8 cellular contexts compared by ENCODE assay signal in the genomic region with DNA sequence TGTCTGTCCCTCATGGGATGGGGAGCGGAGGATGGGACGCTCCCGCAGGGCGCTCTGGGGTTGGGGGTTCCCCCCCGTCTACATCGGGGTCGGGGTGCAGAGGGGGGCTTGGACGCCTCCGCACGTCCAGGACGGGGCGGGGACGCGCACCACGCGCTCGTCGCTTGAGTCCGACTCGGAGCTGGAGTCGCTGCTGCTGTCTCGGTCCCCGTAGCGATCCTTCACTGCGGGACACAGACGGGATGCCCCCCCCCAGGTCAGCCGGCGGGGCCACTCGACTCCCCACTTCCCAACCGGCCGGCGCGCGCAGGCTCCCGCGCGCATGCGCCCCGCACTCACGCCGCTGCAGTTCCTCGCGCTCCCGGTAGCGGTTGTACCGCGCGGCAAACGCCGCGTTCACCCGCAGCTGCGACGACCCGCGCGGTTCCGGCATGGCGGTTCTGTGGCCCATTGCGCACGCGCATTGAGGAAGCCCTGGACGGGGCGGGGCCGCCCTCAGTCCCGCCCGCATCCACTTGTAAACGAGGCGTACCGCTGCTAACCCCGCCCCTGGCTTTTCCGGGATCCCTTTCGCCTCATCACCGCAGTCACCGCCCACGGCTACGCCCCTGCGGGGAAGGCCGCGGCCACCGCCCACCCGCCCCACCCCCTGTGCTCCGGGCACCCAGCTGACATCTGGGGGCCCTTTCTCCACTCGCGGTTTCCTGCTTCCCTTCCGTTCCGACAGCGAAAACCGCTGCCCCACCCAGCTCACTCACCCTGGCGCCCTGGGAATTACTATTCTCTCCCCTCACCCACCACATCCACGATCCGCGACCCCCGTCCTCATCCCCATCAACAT. TPM values are rescaled to one million over a fixed set of nuclear protein-coding genes. Genes with fewer than 3 reads are reported as not detected.
DNase-seq lines count a peak whose midpoint lies in the region; ATAC-seq, FAIRE-seq and TF ChIP-seq lines count a peak whose summit lies in the region.

A gene (minus strand): TSS at position 444 of the 841 bp plus-strand sequence. CDS start 11 bp downstream, at position 433.

- peak; percentile 83 for FAIRE-seq in HTR-8/SVneo (lab: Jason Lieb, UNC)
- no peak for FAIRE-seq in H1 (lab: Jason Lieb, UNC)

- H4K5ac ChIP-seq in H1 (ENCODE audit: insufficient read length, low read depth, low read length), result peak within 1 kb of the TSS; percentile 79
- H4K5ac ChIP-seq in mesendoderm (ENCODE audit: low read length), result no peak within 1 kb of the TSS

- peak within 1 kb of the TSS; percentile 68; the same call in 1 of the 2 replicates for H3K27ac ChIP-seq in H1 (ENCODE audit: low read depth, low read length)
- peak within 1 kb of the TSS; percentile 91 for H3K27ac ChIP-seq in mesendoderm (ENCODE audit: low read depth, low read length)

- peaks cover 2 to 22% (median 6%) of the 10 kb centered on the region in 4 experiments; a peak in 5 of 8 replicates for H3K36me3 ChIP-seq in H1 (ENCODE audit: control insufficient read depth in 2 of 4, insufficient read depth in 4 of 4, low read length in 3 of 4)
- no peaks in the 10 kb centered on the region for H3K36me3 ChIP-seq in mesendoderm (ENCODE audit: control insufficient read depth, insufficient read depth, low read length)

- no peak within 1 kb of the TSS for H2BK12ac ChIP-seq in H1 (ENCODE audit: low read depth, low read length)

- H3K4me3 ChIP-seq in H1 (ENCODE audit: extremely low read depth in 1 of 4, insufficient read depth in 2 of 4, low read depth in 3 of 4, low read length in 4 of 4), result peak within 1 kb of the TSS; percentile 73 to 82 (median 77)
- peak within 1 kb of the TSS; percentile 83 for H3K4me3 ChIP-seq in mesendoderm (ENCODE audit: low read length)

- H3K4me2 ChIP-seq in H1 (ENCODE audit: insufficient read depth in 1 of 2, low read depth in 2 of 2, low read length in 2 of 2) (peak within 1 kb of the TSS; percentile 76 to 80), mesendoderm (ENCODE audit: low read length) (peak within 1 kb of the TSS; percentile 80)

- H2BK120ac ChIP-seq in H1 (replicated peaks; ENCODE audit: low read depth, low read length), result peak within 1 kb of the TSS; percentile 41
- H2BK120ac ChIP-seq in mesendoderm (ENCODE audit: low read depth, low read length), result no peak within 1 kb of the TSS

- H3K79me2 ChIP-seq in H1 (ENCODE audit: control insufficient read depth in 1 of 2, insufficient read depth in 2 of 2, low read length in 2 of 2) (peaks cover 0 to 10% of the 10 kb centered on the region in 2 experiments; a peak in 2 of 4 replicates), mesendoderm (ENCODE audit: control insufficient read depth, insufficient read depth, low read length) (peaks cover 3% of the 10 kb centered on the region)

- peak within 1 kb of the TSS; percentile 66 to 86 (median 78) for H3K9ac ChIP-seq in H1 (replicated peaks in 1 of 4; ENCODE audit: extremely low read depth in 1 of 4, low read depth in 3 of 4, low read length in 3 of 4)
- H3K9ac ChIP-seq in mesendoderm (ENCODE audit: low read length), result peak within 1 kb of the TSS; percentile 95

- TF ChIP-seq EP300 in H1 (IDR thresholded peaks at IDR 0.05; ENCODE audit: borderline replicate concordance in 1 of 2, low read depth in 2 of 2, low read length in 2 of 2), result peak in 1 of 2 experiments; percentile 1; a peak in 1 of 3 replicates

- TF ChIP-seq RAD21 in H1 (IDR thresholded peaks at IDR 0.05 in 1 of 2, conservative IDR thresholded peaks at IDR 0.05 in 1 of 2; ENCODE audit: low read depth in 2 of 2, low read length in 2 of 2), result peak in 1 of 2 experiments; percentile 28; a peak in 1 of 4 replicates

- H4K91ac ChIP-seq in H1 (replicated peaks; ENCODE audit: insufficient read length, low read length), result peak within 1 kb of the TSS; percentile 54

- H3K56ac ChIP-seq in H1 (replicated peaks; ENCODE audit: insufficient read length, low read depth, low read length) (peak within 1 kb of the TSS; percentile 92), mesendoderm (ENCODE audit: low read length) (peak within 1 kb of the TSS; percentile 97)

- ATAC-seq in GM21360 (IDR thresholded peaks at IDR 0.05; ENCODE audit: unreplicated experiment), result peak; percentile 45

- POLR2A ChIA-PET in H1 (lab: Charles Lee; ENCODE audit: partially characterized antibody), result interaction anchor here (0.6 to 1.4 kb wide), 8 partner anchors 10 to 171 kb away, joined by 3 to 7 read pairs (median 4); no protein-coding TSS in a partner anchor

- peak within 1 kb of the TSS; percentile 95 for H3K18ac ChIP-seq in H1 (ENCODE audit: extremely low read depth, low read length)
- peak within 1 kb of the TSS; percentile 80 for H3K18ac ChIP-seq in mesendoderm (ENCODE audit: low read length)

- peaks cover 0 to 6% of the 10 kb centered on the region in 2 experiments for H4K20me1 ChIP-seq in H1 (replicated peaks in 1 of 2; ENCODE audit: control insufficient read depth in 1 of 2, insufficient read depth in 2 of 2, low read length in 2 of 2)

- TF ChIP-seq CTCF in H1 (IDR thresholded peaks at IDR 0.05; ENCODE audit: control extremely low read depth in 1 of 3, insufficient read depth in 1 of 3, low read depth in 1 of 3, low read length in 3 of 3), result peak; percentile 33 to 53 (median 52)

- H3K23ac ChIP-seq in H1 (ENCODE audit: insufficient read length), result no peak within 1 kb of the TSS
- peak within 1 kb of the TSS; percentile 80 for H3K23ac ChIP-seq in mesendoderm (ENCODE audit: low read length)

- CTCF ChIA-PET in H1 (lab: Charles Lee; ENCODE audit: partially characterized antibody), result interaction anchor here (1.4 kb wide), 1 partner anchor 10 kb away, joined by 4 read pairs; no protein-coding TSS in a partner anchor

- no peak within 1 kb of the TSS for H3K14ac ChIP-seq in H1 (ENCODE audit: insufficient read length)

- H2AK5ac ChIP-seq in H1 (ENCODE audit: low read depth, low read length), result peak within 1 kb of the TSS; percentile 26; the same call in 1 of the 2 replicates
- H2AK5ac ChIP-seq in mesendoderm (ENCODE audit: low read length), result no peak within 1 kb of the TSS

- DNase-seq in COR-L47 (lab: John Stamatoyannopoulos, UW) (peak; percentile 97), HTR-8/SVneo (ENCODE audit: insufficient read length, low spot score) (peak; percentile 96), NOMO-1 treated with DMSO at 0.1 percent for 48 hours (lab: John Stamatoyannopoulos, UW; ENCODE audit: unreplicated experiment) (peak; percentile 98), H1 (ENCODE audit: low read depth in 1 of 2, low spot score in 2 of 2) (peak; percentile 91 to 99), mesendoderm (peak; percentile 96)
- DNase-seq in activated CD8-positive, alpha-beta memory T cell treated with anti-CD3 and anti-CD28 coated beads for 4 hours (ENCODE audit: low read depth in 2 of 2), result peak; percentile 98
- DNase-seq in stimulated activated CD8-positive, alpha-beta memory T cell treated with anti-CD3 and anti-CD28 coated beads, Interleukin-12 subunit alpha, Interleukin-12 subunit beta, amount 100 ng/mL, for 4 hours (ENCODE audit: low read depth), result peak; percentile 98

- no peaks in the 10 kb centered on the region for H3K9me3 ChIP-seq in H1 (ENCODE audit: insufficient read depth in 2 of 2, low read depth in 1 of 2, low read length in 1 of 2)

- H2BK15ac ChIP-seq in H1 (ENCODE audit: low read length), result no peak within 1 kb of the TSS; the same call in 1 of the 2 replicates
- H2BK15ac ChIP-seq in mesendoderm (replicated peaks; ENCODE audit: low read depth), result no peak within 1 kb of the TSS

- peaks cover 0 to 10% (median 7%) of the 10 kb centered on the region in 4 experiments; a peak in 4 of 7 replicates for H3K27me3 ChIP-seq in H1 (replicated peaks in 1 of 4; ENCODE audit: control insufficient read depth in 3 of 4, extremely low read depth in 1 of 4, insufficient read depth in 3 of 4, low read length in 3 of 4)
- no peaks in the 10 kb centered on the region for H3K27me3 ChIP-seq in mesendoderm (ENCODE audit: insufficient read depth, low read length, poor library complexity)

- 5% methylated on average over 41 of the region's 94 CpGs; no CpG with 5 or more reads in 1 of the 2 experiments for WGBS in H1 (ENCODE audit: extremely low coverage in 1 of 2, insufficient coverage in 1 of 2, insufficient read length in 1 of 2, insufficient replicate concordance in 2 of 2, low coverage in 1 of 2, low lambda C conversion rate in 2 of 2, missing lambda C conversion rate in 1 of 2), 2 experiments
- WGBS in mesendoderm (ENCODE audit: extremely low coverage, insufficient coverage, low lambda C conversion rate), result no CpG with 5 or more reads among the region's 94 CpGs

- H2BK5ac ChIP-seq in H1 (ENCODE audit: low read depth, low read length) (peak within 1 kb of the TSS; percentile 88; the same call in 1 of the 2 replicates), mesendoderm (ENCODE audit: low read length) (no peak within 1 kb of the TSS)

- H4K8ac ChIP-seq in H1 (ENCODE audit: extremely low read depth, insufficient read depth, low read length), result peak within 1 kb of the TSS; percentile 91
- H4K8ac ChIP-seq in mesendoderm (ENCODE audit: low read depth, low read length), result no peak within 1 kb of the TSS

- H2BK20ac ChIP-seq in H1 (ENCODE audit: low read length), result no peak within 1 kb of the TSS

- peak in 1 of 2 experiments; percentile 73; a peak in 2 of 3 replicates for TF ChIP-seq POLR2A in H1 (IDR thresholded peaks at IDR 0.05; ENCODE audit: control extremely low read depth in 1 of 2, low read depth in 2 of 2, low read length in 2 of 2)

- H3K79me1 ChIP-seq in H1 (ENCODE audit: low read depth, low read length) (peaks cover 4% of the 10 kb centered on the region; the same call in 1 of the 2 replicates), mesendoderm (ENCODE audit: low read length) (peaks cover 3% of the 10 kb centered on the region)

- no peak within 1 kb of the TSS for H2AFZ ChIP-seq in H1 (ENCODE audit: low read length)

- peaks cover 0 to 19% (median 9%) of the 10 kb centered on the region in 4 experiments; a peak in 6 of 7 replicates for H3K4me1 ChIP-seq in H1 (replicated peaks in 1 of 4; ENCODE audit: control insufficient read depth in 3 of 4, insufficient read depth in 4 of 4, low read length in 3 of 4)
- H3K4me1 ChIP-seq in mesendoderm (ENCODE audit: control insufficient read depth, low read depth, low read length), result peaks cover 2% of the 10 kb centered on the region

- no peak within 1 kb of the TSS for H3K4ac ChIP-seq in H1 (replicated peaks; ENCODE audit: insufficient read length, low read depth, low read length)
- peak within 1 kb of the TSS; percentile 82 for H3K4ac ChIP-seq in mesendoderm (ENCODE audit: low read depth, low read length)

- peaks cover 18% of the 10 kb centered on the region for H3K23me2 ChIP-seq in H1 (ENCODE audit: low read depth, low read length)

RNA-seq across cellular contexts. Expression of the gene that starts here (rescaled TPM):
- 45.2 and 50.1 TPM in 2 replicates for total RNA-seq in H1 (2021; fragmentation: NEBNext Ultra II Directional; extraction: Animal tissue kit (Norgen Biotek cat#: 25700))
- polyA plus RNA-seq in H1 (2011; rRNA removed), result 14.2 and 19.4 TPM in 2 replicates
- 33.2 TPM for polyA plus RNA-seq in H1 (2011; cell fraction: cytosol; rRNA removed)
- 150 TPM for polyA plus RNA-seq in H1 (2011; cell fraction: nucleus; rRNA removed)
- 44.9 to 63.2 TPM (median 53.9 TPM) in 4 replicates for polyA plus RNA-seq in H1 (2012, experiment 1 of 2)
- 23.4 TPM for polyA plus RNA-seq in H1 (2012, experiment 2 of 2)
- 28.4 TPM for polyA plus RNA-seq in H1 (2013, experiment 1 of 2)
- 25.8 TPM for polyA plus RNA-seq in H1 (2013, experiment 2 of 2)
- polyA minus RNA-seq in H1 (2011; rRNA and poly(A)+ RNA removed), result 7.6 and 14.2 TPM in 2 replicates
- polyA minus RNA-seq in H1 (2011; cell fraction: cytosol; rRNA and poly(A)+ RNA removed), result 31.2 TPM
- polyA minus RNA-seq in H1 (2011; cell fraction: nucleus; rRNA and poly(A)+ RNA removed), result 36.1 TPM
- 32.6 TPM for polyA plus RNA-seq in mesendoderm (2013, experiment 1 of 2)
- 31.2 TPM for polyA plus RNA-seq in mesendoderm (2013, experiment 2 of 2)

Comparison
In these comparisons a context has a peak if more than half of its experiments do, and no peak if none do; other contexts are left out.
1. Peak in every context shown above with its lines: DNase-seq, ATAC-seq, H3K4me3 ChIP-seq and H3K27ac ChIP-seq.